ENCODE assay signal across 13 cellular contexts in the genomic region with DNA sequence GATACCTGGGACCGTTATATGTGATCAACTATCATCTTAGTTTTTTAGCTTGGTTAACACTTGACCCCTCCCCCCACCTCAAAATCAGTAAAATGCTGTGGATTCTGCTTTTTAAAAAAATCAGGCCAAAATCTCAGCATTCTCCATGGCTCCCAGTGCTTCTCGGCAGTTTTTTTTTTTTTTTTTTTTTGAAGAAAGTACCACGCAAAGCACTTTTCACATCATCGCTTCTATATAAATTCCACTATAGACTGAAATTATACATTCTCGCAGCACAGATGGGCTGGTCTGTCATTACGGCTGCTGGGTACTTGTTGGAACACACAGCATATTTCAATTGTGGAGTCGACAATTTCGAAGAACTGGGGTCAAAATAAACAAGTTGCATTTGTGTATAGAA.
DNase-seq lines count a peak whose midpoint lies in the region; TF ChIP-seq lines count a peak whose summit lies in the region.
"Had no signal": no experiment of that assay in that cellular context is flagged by ENCODE, and none has a peak within 500 bp of the region (broad histone marks: within the 10 kb centered on the region; RNA-seq: fewer than 3 reads in every experiment).

No MANE protein-coding gene starts in this region.

- no peak overlapping the region for H3K27ac Mint-ChIP-seq in activated CD4-positive, alpha-beta memory T cell treated with anti-CD3 and anti-CD28 coated beads for 36 hours
- H3K27ac Mint-ChIP-seq: activated CD8-positive, alpha-beta T cell treated with anti-CD3 and anti-CD28 coated beads for 36 hours; activated naive CD8-positive, alpha-beta T cell treated with anti-CD3 and anti-CD28 coated beads for 36 hours; GM23338; natural killer cell; T-helper 2 cell treated with Interferon-gamma antibody and Interleukin-4, amounts not matched to agents 5 μg/mL and 100 μg/mL, for 36 hours had no signal

- in situ Hi-C loops in brain microvascular endothelial cell (cut with HindIII; ENCODE audit: low pct_ligation_motif_present, low sequenced_read_pairs) = no loop called here

- H3K4me3 Mint-ChIP-seq in activated CD4-positive, alpha-beta memory T cell treated with anti-CD3 and anti-CD28 coated beads for 36 hours = no peak overlapping the region
- H3K4me3 Mint-ChIP-seq: activated CD8-positive, alpha-beta T cell treated with anti-CD3 and anti-CD28 coated beads for 36 hours; activated naive CD8-positive, alpha-beta T cell treated with anti-CD3 and anti-CD28 coated beads for 36 hours; GM23338; natural killer cell; T-helper 2 cell treated with Interferon-gamma antibody and Interleukin-4, amounts not matched to agents 5 μg/mL and 100 μg/mL, for 36 hours had no signal

- peak overlapping the region; percentile 15 to 32 for H3K9ac ChIP-seq in mucosa of rectum (ENCODE audit: low read depth in 1 of 2, low read length in 2 of 2)

- no peaks in the 10 kb centered on the region for H3K27me3 Mint-ChIP-seq in activated CD4-positive, alpha-beta memory T cell treated with anti-CD3 and anti-CD28 coated beads for 36 hours
- H3K27me3 Mint-ChIP-seq: activated CD8-positive, alpha-beta T cell treated with anti-CD3 and anti-CD28 coated beads for 36 hours; activated naive CD8-positive, alpha-beta T cell treated with anti-CD3 and anti-CD28 coated beads for 36 hours had no signal

- H3K9me3 Mint-ChIP-seq in activated CD4-positive, alpha-beta memory T cell treated with anti-CD3 and anti-CD28 coated beads for 36 hours = no peaks in the 10 kb centered on the region
- H3K9me3 Mint-ChIP-seq: activated CD8-positive, alpha-beta T cell treated with anti-CD3 and anti-CD28 coated beads for 36 hours; activated naive CD8-positive, alpha-beta T cell treated with anti-CD3 and anti-CD28 coated beads for 36 hours; GM23338; natural killer cell; T-helper 2 cell treated with Interferon-gamma antibody and Interleukin-4, amounts not matched to agents 5 μg/mL and 100 μg/mL, for 36 hours had no signal

- no peak for TF ChIP-seq POLR2A in thyroid gland (IDR thresholded peaks at IDR 0.05)
- no peak for TF ChIP-seq POLR2A in erythroblast (IDR thresholded peaks at IDR 0.05; ENCODE audit: low read length)

- H3K9me3 ChIP-seq in mucosa of rectum (ENCODE audit: control insufficient read depth in 2 of 2, low read length in 2 of 2) (no peaks in the 10 kb centered on the region), thyroid gland (no peaks in the 10 kb centered on the region)

- peaks cover 34% of the 10 kb centered on the region for H3K36me3 ChIP-seq in brain microvascular endothelial cell (replicated peaks)
- peaks cover 8 to 10% of the 10 kb centered on the region in 2 donors for H3K36me3 ChIP-seq in mucosa of rectum (ENCODE audit: control insufficient read depth in 2 of 2, insufficient read depth in 2 of 2, low read length in 2 of 2)
- H3K36me3 ChIP-seq in thyroid gland = no peaks in the 10 kb centered on the region

- CTCF ChIA-PET in activated CD4-positive, alpha-beta memory T cell treated with anti-CD3 and anti-CD28 coated beads for 36 hours (lab: Charles Lee) = interaction anchor here (1.3 to 1.7 kb wide), 2 partner anchors 70 to 76 kb away, joined by 4 to 6 read pairs; no protein-coding TSS in a partner anchor

- POLR2A ChIA-PET in activated CD4-positive, alpha-beta memory T cell treated with anti-CD3 and anti-CD28 coated beads for 36 hours (lab: Charles Lee) = no interaction called here

- H3K27me3 ChIP-seq in brain microvascular endothelial cell (replicated peaks) (no peaks in the 10 kb centered on the region), mucosa of rectum (ENCODE audit: control insufficient read depth in 2 of 2, insufficient read depth in 2 of 2, low read length in 2 of 2) (no peaks in the 10 kb centered on the region), thyroid gland (no peaks in the 10 kb centered on the region)

- H3K4me3 ChIP-seq in LNCaP clone FGC (ENCODE audit: low read depth, low read length) (peak overlapping the region; percentile 95), brain microvascular endothelial cell (ENCODE audit: low read depth, low read length) (peak overlapping the region; percentile 73), mucosa of rectum (ENCODE audit: low read length in 2 of 2) (no peak overlapping the region), thyroid gland (replicated peaks in 1 of 3) (no peak overlapping the region)
- H3K4me3 ChIP-seq: GM23338 had no signal

- H3K4me1 ChIP-seq in mucosa of rectum (ENCODE audit: control insufficient read depth in 2 of 2, insufficient read depth in 2 of 2, low read length in 2 of 2) = peaks cover 59% of the 10 kb centered on the region in 2 donors
- H3K4me1 ChIP-seq in thyroid gland = peaks cover 24 to 66% of the 10 kb centered on the region in 2 donors

- no peaks in the 10 kb centered on the region for H3K36me3 Mint-ChIP-seq in activated CD4-positive, alpha-beta memory T cell treated with anti-CD3 and anti-CD28 coated beads for 36 hours
- H3K36me3 Mint-ChIP-seq: activated naive CD8-positive, alpha-beta T cell treated with anti-CD3 and anti-CD28 coated beads for 36 hours; natural killer cell had no signal

- no peaks in the 10 kb centered on the region for H3K4me1 Mint-ChIP-seq in activated CD4-positive, alpha-beta memory T cell treated with anti-CD3 and anti-CD28 coated beads for 36 hours (ENCODE audit: low read depth)
- H3K4me1 Mint-ChIP-seq: activated naive CD8-positive, alpha-beta T cell treated with anti-CD3 and anti-CD28 coated beads for 36 hours had no signal

- intact Hi-C loops in thyroid gland (cut with DNase I) = no loop called here
- intact Hi-C loops in activated CD4-positive, alpha-beta memory T cell treated with anti-CD3 and anti-CD28 coated beads for 36 hours (cut with micrococcal nuclease) = no loop called here

- WGBS in thyroid gland, 2 donors = 76 to 78% methylated on average over 8 of the region's 8 CpGs

- TF ChIP-seq CTCF in LNCaP clone FGC (IDR thresholded peaks at IDR 0.05; ENCODE audit: control insufficient read depth, extremely low read depth, insufficient read depth) (no peak), brain microvascular endothelial cell (IDR thresholded peaks at IDR 0.05; ENCODE audit: low read depth, low read length, missing control alignments) (no peak), thyroid gland (IDR thresholded peaks at IDR 0.05) (no peak)

- DNase-seq in LNCaP clone FGC (ENCODE audit: low read depth) = no peak
- no peak for DNase-seq in brain microvascular endothelial cell
- DNase-seq in thyroid gland = no peak
- DNase-seq in activated CD4-positive, alpha-beta memory T cell treated with anti-CD3 and anti-CD28 coated beads for 36 hours = no peak
- DNase-seq in erythroblast (lab: John Stamatoyannopoulos, UW) = no peak
- DNase-seq in NCI-H345 (lab: John Stamatoyannopoulos, UW) = no peak
- DNase-seq: activated CD8-positive, alpha-beta T cell treated with anti-CD3 and anti-CD28 coated beads for 36 hours; activated naive CD8-positive, alpha-beta T cell treated with anti-CD3 and anti-CD28 coated beads for 36 hours; natural killer cell; NCI-H2029 had no signal

- H3K27ac ChIP-seq in brain microvascular endothelial cell (no peak overlapping the region), mucosa of rectum (ENCODE audit: low read depth in 2 of 2, low read length in 2 of 2) (peak overlapping the region in 1 of 2 donors; percentile 89), thyroid gland (peak overlapping the region; percentile 23 to 97 (median 97))

Comparison
In these comparisons a context has a peak if more than half of its experiments do, and no peak if none do; other contexts are left out.
1. H3K4me3 ChIP-seq: peak in LNCaP clone FGC (single experiment) and brain microvascular endothelial cell (single experiment); none in mucosa of rectum (0 of 2) and thyroid gland (0 of 3).